In the genomic region with DNA sequence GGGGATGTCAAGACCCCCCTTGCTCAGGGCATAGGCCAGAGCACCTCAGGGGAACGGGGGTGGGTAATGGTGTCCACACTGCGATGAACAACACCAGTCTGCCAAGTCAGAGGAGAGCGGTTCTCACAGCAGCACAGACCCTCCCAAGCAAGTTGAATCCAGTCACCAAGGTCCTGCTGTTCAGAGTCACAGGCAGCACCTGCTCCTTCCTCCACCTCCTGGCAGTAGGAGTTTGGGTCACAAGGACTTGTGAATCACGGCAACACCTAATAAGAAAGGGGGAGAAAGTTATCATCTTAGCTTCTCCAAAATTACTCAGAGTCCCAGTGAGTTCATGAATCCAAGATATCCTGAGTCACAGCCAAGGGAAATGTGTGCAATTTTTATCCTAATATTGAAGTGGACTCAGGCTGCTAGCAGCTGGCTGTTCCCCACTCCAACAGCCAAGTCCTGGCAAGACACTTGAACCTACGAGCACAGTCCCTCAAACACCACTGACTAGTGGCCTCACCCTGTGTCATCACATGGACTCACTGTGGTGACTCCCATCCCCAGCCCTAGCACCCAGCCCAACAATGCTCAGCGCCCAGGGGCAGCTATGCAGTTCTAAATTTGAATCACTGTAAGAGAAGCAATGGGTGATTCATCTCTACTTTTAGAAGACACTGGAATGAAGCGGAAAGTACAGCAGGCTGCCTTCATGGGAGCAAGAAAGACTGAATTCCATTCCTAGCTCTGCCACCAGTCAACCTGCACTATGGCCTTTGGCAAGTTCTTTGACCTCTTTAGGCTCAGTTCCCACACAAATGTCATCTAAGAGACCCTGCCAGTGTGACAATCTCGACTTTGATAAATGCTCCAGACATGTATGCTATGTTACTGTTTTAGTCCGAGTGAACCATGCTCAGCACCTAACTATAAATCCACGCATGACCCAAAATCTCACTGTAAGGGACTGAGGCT, we compare ENCODE assay signal across 11 cellular contexts.
A peak's percentile ranks its signal among the peaks of the same experiment; 100 is the strongest.
DNase-seq lines count a peak whose midpoint lies in the region; ATAC-seq and TF ChIP-seq lines count a peak whose summit lies in the region.
"Had no signal": no experiment of that assay in that cellular context is flagged by ENCODE, and none has a peak within 500 bp of the region (broad histone marks: within the 10 kb centered on the region; RNA-seq: fewer than 3 reads in every experiment).

No MANE protein-coding gene starts in this region.

- H3K27ac ChIP-seq in PC-9 (no peak overlapping the region), endodermal cell (ENCODE audit: low read depth, low read length) (no peak overlapping the region), lung (ENCODE audit: low read depth in 1 of 2, low read length in 1 of 2) (peak overlapping the region; percentile 45 to 89)
- H3K27ac ChIP-seq: SK-N-MC had no signal

- H3K36me3 Mint-ChIP-seq in endodermal cell (ENCODE audit: low read depth): peaks cover 9% of the 10 kb centered on the region

- CTCF ChIA-PET in PC-9 (lab: Charles Lee): no interaction called here

- intact Hi-C loops in PC-9 (cut with micrococcal nuclease; ENCODE audit: unreplicated experiment): no loop called here

- no peaks in the 10 kb centered on the region for H3K4me1 Mint-ChIP-seq in endodermal cell
- H3K4me1 Mint-ChIP-seq: immature natural killer cell had no signal

- no peak overlapping the region for H3K4me3 Mint-ChIP-seq in endodermal cell
- H3K4me3 Mint-ChIP-seq: immature natural killer cell had no signal

- H3F3A ChIP-seq in PC-9 (ENCODE audit: insufficient read depth, low read depth): peaks cover 13% of the 10 kb centered on the region

- DNase-seq in AG08396 (ENCODE audit: low spot score): peak; percentile 12
- DNase-seq in PC-9: peak; percentile 48
- peak; percentile 21 for DNase-seq in endodermal cell
- DNase-seq in lung (ENCODE audit: low spot score): no peak
- no peak for DNase-seq in NCI-H1048 (lab: John Stamatoyannopoulos, UW)
- DNase-seq in NCI-H128 (lab: John Stamatoyannopoulos, UW; ENCODE audit: unreplicated experiment): no peak
- DNase-seq: immature natural killer cell, NCI-H1694 treated with DMSO at 0.1 percent for 48 hours had no signal

- no peaks in the 10 kb centered on the region for H3K9me3 Mint-ChIP-seq in endodermal cell
- H3K9me3 Mint-ChIP-seq: immature natural killer cell had no signal

- TF ChIP-seq CTCF in PC-9 (conservative IDR thresholded peaks at IDR 0.05) (no peak), endodermal cell (conservative IDR thresholded peaks at IDR 0.05) (no peak), lung (IDR thresholded peaks at IDR 0.05; ENCODE audit: control extremely low read depth, extremely low read depth) (no peak)

- no peak overlapping the region for H3K9ac ChIP-seq in endodermal cell (ENCODE audit: extremely low read depth, low read length, poor library complexity, severe bottlenecking)

- 93 to 97% methylated on average over 9 to 10 of the region's 10 CpGs for WGBS in endodermal cell (ENCODE audit: insufficient coverage in 1 of 2, insufficient read length in 1 of 2), 2 experiments
- 87 to 94% methylated on average over 10 of the region's 10 CpGs for whole genome bisulfite sequencing in lung, 2 donors

- H3K27me3 ChIP-seq in PC-9 (ENCODE audit: insufficient read depth, low read depth): no peaks in the 10 kb centered on the region
- no peaks in the 10 kb centered on the region for H3K27me3 ChIP-seq in endodermal cell (ENCODE audit: control insufficient read depth, insufficient read depth, low read length, poor library complexity, severe bottlenecking)
- H3K27me3 ChIP-seq in lung (ENCODE audit: control insufficient read depth, insufficient read depth): no peaks in the 10 kb centered on the region

- H3K79me2 ChIP-seq in PC-9 (ENCODE audit: low read depth): no peaks in the 10 kb centered on the region

- ATAC-seq in lung (ENCODE audit: insufficient read depth, low FRiP score) (no peak), GM18519 (IDR thresholded peaks at IDR 0.05; ENCODE audit: low FRiP score, unreplicated experiment) (no peak), GM18517 (IDR thresholded peaks at IDR 0.05; ENCODE audit: unreplicated experiment) (no peak)

- H4K20me1 ChIP-seq in PC-9 (ENCODE audit: insufficient read depth): no peaks in the 10 kb centered on the region

- no peak overlapping the region for H2AFZ ChIP-seq in PC-9

- POLR2A ChIA-PET in PC-9 (lab: Charles Lee; ENCODE audit: unreplicated experiment): interaction anchor here (0.7 kb wide), 1 partner anchor 157 kb away, joined by 6 read pairs; no protein-coding TSS in a partner anchor

- no peaks in the 10 kb centered on the region for H3K36me3 ChIP-seq in PC-9 (ENCODE audit: low read depth)
- no peaks in the 10 kb centered on the region for H3K36me3 ChIP-seq in endodermal cell (ENCODE audit: control insufficient read depth, insufficient read depth, low read length)
- H3K36me3 ChIP-seq in lung (ENCODE audit: control insufficient read depth in 2 of 2, insufficient read depth in 2 of 2, low read length in 2 of 2): peaks cover 2 to 3% of the 10 kb centered on the region in 2 donors

- H3K4me3 ChIP-seq in PC-9 (no peak overlapping the region), endodermal cell (ENCODE audit: low read length) (no peak overlapping the region), lung (no peak overlapping the region)
- H3K4me3 ChIP-seq: SK-N-MC had no signal

- H3K9me3 ChIP-seq in PC-9 (ENCODE audit: insufficient read depth, low read depth): no peaks in the 10 kb centered on the region
- H3K9me3 ChIP-seq in endodermal cell (ENCODE audit: control insufficient read depth, low read length): no peaks in the 10 kb centered on the region
- H3K9me3 ChIP-seq in lung (ENCODE audit: control insufficient read depth in 2 of 2, insufficient read depth in 1 of 2, low read length in 1 of 2): no peaks in the 10 kb centered on the region

- H3K27ac Mint-ChIP-seq in endodermal cell: no peak overlapping the region

- H3K4me2 ChIP-seq in PC-9: no peak overlapping the region

- no peaks in the 10 kb centered on the region for H3K9me2 ChIP-seq in PC-9 (ENCODE audit: insufficient read depth)

- no peaks in the 10 kb centered on the region for H3K27me3 Mint-ChIP-seq in endodermal cell (ENCODE audit: insufficient read depth)

- H3K4me1 ChIP-seq in PC-9 (replicated peaks; ENCODE audit: insufficient read depth) (peaks cover 32% of the 10 kb centered on the region), endodermal cell (ENCODE audit: control insufficient read depth, insufficient read depth, low read length) (no peaks in the 10 kb centered on the region), lung (ENCODE audit: control insufficient read depth in 2 of 2, insufficient read depth in 2 of 2, low read length in 2 of 2) (peaks cover 14 to 21% of the 10 kb centered on the region in 2 donors)

- no TSS peak for BruUV-seq in PC-9 (replicated peaks; lab: Mats Ljungman, UMichigan)

Comparison
In these comparisons a context has a peak if more than half of its experiments do, and no peak if none do; other contexts are left out.
1. DNase-seq: peak in AG08396 (single experiment), PC-9 (2 of 2) and endodermal cell (single experiment); none in lung (single experiment), NCI-H1048 (single experiment) and NCI-H128 (single experiment).
2. H3K27ac ChIP-seq: peak in lung (2 of 2); none in PC-9 (single experiment) and endodermal cell (single experiment).